Comparison of ENCODE assay signal across 11 cellular contexts in genomic region chr19:33933931-33934330, GRCh38.
"Had no signal": no experiment of that assay in that cellular context is flagged by ENCODE, and none has a peak within 500 bp of the region (broad histone marks: within the 10 kb centered on the region; RNA-seq: fewer than 3 reads in every experiment).

No MANE protein-coding gene starts in this region.

- H3K9ac ChIP-seq: GM23248 had no signal

- H3K4me2 ChIP-seq: GM23338 had no signal

- H3K27ac ChIP-seq: GM23248 had no signal

- H2AFZ ChIP-seq: GM23248, GM23338 had no signal

- FAIRE-seq: H1, H54 had no signal

- H3K4me1 ChIP-seq: HAP-1 had no signal

- ATAC-seq: GM23338, HCT116 had no signal

- H3K4me3 ChIP-seq: GM23248, GM23338, HAP-1 had no signal

- H3K9me3 ChIP-seq: HAP-1 had no signal

- H3K36me3 ChIP-seq: HAP-1 had no signal

- DNase-seq: GM23248, GOT3, H7, H9, HCEC 1CT, HFFc6 had no signal
